ENCODE assay signal across 8 cellular contexts in genomic region chr4:158809611-158810486, GRCh38. TPM values are rescaled to one million over a fixed set of nuclear protein-coding genes. Genes with fewer than 3 reads are reported as not detected.
DNase-seq lines count a peak whose midpoint lies in the region; ATAC-seq and TF ChIP-seq lines count a peak whose summit lies in the region.

No MANE protein-coding gene starts in this region.

- CTCF ChIA-PET in PC-9 (lab: Charles Lee): interaction anchor here (0.7 kb wide), 1 partner anchor 342 kb away, joined by 6 read pairs; no protein-coding TSS in a partner anchor

- peaks cover 46% of the 10 kb centered on the region for H3K4me1 Mint-ChIP-seq in nephron

- peaks cover 24% of the 10 kb centered on the region for H3F3A ChIP-seq in PC-9 (ENCODE audit: insufficient read depth, low read depth)

- H3K9me3 Mint-ChIP-seq in nephron: no peaks in the 10 kb centered on the region

- ATAC-seq in GM18861 (IDR thresholded peaks at IDR 0.05; ENCODE audit: unreplicated experiment) (peak; percentile 75), HG02981 (IDR thresholded peaks at IDR 0.05; ENCODE audit: unreplicated experiment) (peak; percentile 81)

- peak overlapping the region; percentile 84 for H3K27ac ChIP-seq in PC-9
- peak overlapping the region; percentile 63 for H3K27ac ChIP-seq in duodenal mucosa (ENCODE audit: low read depth, low read length)

- H3K9me3 ChIP-seq in PC-9 (ENCODE audit: insufficient read depth, low read depth) (no peaks in the 10 kb centered on the region), duodenal mucosa (ENCODE audit: control insufficient read depth in 1 of 2, low read length in 2 of 2) (no peaks in the 10 kb centered on the region)

- DNase-seq in Ammon's horn (ENCODE audit: low spot score) (peak; percentile 62), PC-9 (peak; percentile 54 to 91), globus pallidus (ENCODE audit: low spot score) (no peak), UCSD-AML1 (lab: John Stamatoyannopoulos, UW; ENCODE audit: unreplicated experiment) (no peak)

- H3K79me2 ChIP-seq in PC-9 (ENCODE audit: low read depth): no peaks in the 10 kb centered on the region

- H3K4me3 ChIP-seq in PC-9: no peak overlapping the region
- no peak overlapping the region for H3K4me3 ChIP-seq in duodenal mucosa (ENCODE audit: low read depth in 1 of 2, low read length in 2 of 2)

- no TSS peak for BruUV-seq in PC-9 (replicated peaks; lab: Mats Ljungman, UMichigan)

- no peaks in the 10 kb centered on the region for H3K36me3 ChIP-seq in PC-9 (ENCODE audit: low read depth)
- no peaks in the 10 kb centered on the region for H3K36me3 ChIP-seq in duodenal mucosa (ENCODE audit: control insufficient read depth in 1 of 2, insufficient read depth in 2 of 2, low read length in 2 of 2)

- intact Hi-C loops in PC-9 (cut with micrococcal nuclease; ENCODE audit: unreplicated experiment): loop anchor here (1.0 to 2.0 kb wide), 4 partner anchors 17 to 365 kb away; partner anchors contain the start of genes FNIP2 and PPID

- H3K27me3 Mint-ChIP-seq in nephron (ENCODE audit: low read depth): peaks cover 4% of the 10 kb centered on the region

- peaks cover 45% of the 10 kb centered on the region for H3K4me1 ChIP-seq in PC-9 (replicated peaks; ENCODE audit: insufficient read depth)
- peaks cover 28 to 39% of the 10 kb centered on the region in 2 donors for H3K4me1 ChIP-seq in duodenal mucosa (ENCODE audit: control insufficient read depth in 1 of 2, insufficient read depth in 2 of 2, low read length in 2 of 2)

- POLR2A ChIA-PET in PC-9 (lab: Charles Lee; ENCODE audit: unreplicated experiment): interaction anchor here (0.6 to 0.8 kb wide), 4 partner anchors 41 to 187 kb away, joined by 3 to 5 read pairs (median 4); no protein-coding TSS in a partner anchor

- H2AFZ ChIP-seq in PC-9: no peak overlapping the region

- H3K27me3 ChIP-seq in PC-9 (ENCODE audit: insufficient read depth, low read depth): no peaks in the 10 kb centered on the region
- no peaks in the 10 kb centered on the region for H3K27me3 ChIP-seq in duodenal mucosa (ENCODE audit: control insufficient read depth in 1 of 2, insufficient read depth in 2 of 2, low read length in 2 of 2)

- peak overlapping the region; percentile 0 to 20 (median 10) for H3K4me3 Mint-ChIP-seq in nephron

- peak overlapping the region; percentile 60 for H3K4me2 ChIP-seq in PC-9

- H4K20me1 ChIP-seq in PC-9 (ENCODE audit: insufficient read depth): no peaks in the 10 kb centered on the region

- peak overlapping the region; percentile 73 to 92 (median 84) for H3K27ac Mint-ChIP-seq in nephron

- no peaks in the 10 kb centered on the region for H3K9me2 ChIP-seq in PC-9 (ENCODE audit: insufficient read depth)

- H3K36me3 Mint-ChIP-seq in nephron (ENCODE audit: low read depth): no peaks in the 10 kb centered on the region

- TF ChIP-seq CTCF in PC-9 (conservative IDR thresholded peaks at IDR 0.05) (no peak), nephron (IDR thresholded peaks at IDR 0.05; ENCODE audit: unreplicated experiment in 3 of 3) (no peak)

- H3K9ac ChIP-seq in duodenal mucosa (ENCODE audit: low read depth in 1 of 2, low read length in 2 of 2): no peak overlapping the region

RNA-seq across cellular contexts. Expression of gene FNIP2, which starts 41.0 kb away (rescaled TPM):
- 2.1 and 2.5 TPM in 2 replicates for total RNA-seq in PC-9 (2021)

Comparison
In these comparisons a context has a peak if more than half of its experiments do, and no peak if none do; other contexts are left out.
1. DNase-seq: peak in Ammon's horn (single experiment) and PC-9 (2 of 2); none in globus pallidus (single experiment) and UCSD-AML1 (single experiment).